In genomic region chr11:37026326-37026725, GRCh38 we compare ENCODE assay signal across 17 cellular contexts.
A peak's percentile ranks its signal among the peaks of the same experiment; 100 is the strongest.
DNase-seq lines count a peak whose midpoint lies in the region; ATAC-seq and TF ChIP-seq lines count a peak whose summit lies in the region.
"Had no signal": no experiment of that assay in that cellular context is flagged by ENCODE, and none has a peak within 500 bp of the region (broad histone marks: within the 10 kb centered on the region; RNA-seq: fewer than 3 reads in every experiment).

No MANE protein-coding gene starts in this region.

- H3K4me1 Mint-ChIP-seq in type B pancreatic cell (ENCODE audit: unreplicated experiment), result peaks cover 6% of the 10 kb centered on the region
- no peaks in the 10 kb centered on the region for H3K4me1 Mint-ChIP-seq in activated CD4-positive, alpha-beta memory T cell treated with anti-CD3 and anti-CD28 coated beads, Interleukin-2, amount 10 ng/mL, durations not matched to agents 7 days and 5 days
- H3K4me1 Mint-ChIP-seq: CD4-positive, CD25-positive, alpha-beta regulatory T cell; CD8-positive, alpha-beta memory T cell had no signal

- H3K9me3 Mint-ChIP-seq in type B pancreatic cell, result no peaks in the 10 kb centered on the region
- peaks cover 3% of the 10 kb centered on the region for H3K9me3 Mint-ChIP-seq in activated CD4-positive, alpha-beta memory T cell treated with anti-CD3 and anti-CD28 coated beads, Interleukin-2, amount 10 ng/mL, durations not matched to agents 7 days and 5 days

- DNase-seq in NT2/D1 (ENCODE audit: low read depth, low spot score) (peak; percentile 18), islet precursor cell (peak; percentile 87), type B pancreatic cell (ENCODE audit: extremely low spot score, unreplicated experiment) (no peak), DMS 273 (lab: John Stamatoyannopoulos, UW; ENCODE audit: unreplicated experiment) (no peak)
- DNase-seq in activated CD4-positive, alpha-beta memory T cell treated with anti-CD3 and anti-CD28 coated beads, Interleukin-2, amount 10 ng/mL, durations not matched to agents 7 days and 5 days, result no peak
- DNase-seq: ACHN; BE2C; C1 segment of cervical spinal cord; CD4-positive, CD25-positive, alpha-beta regulatory T cell; CD8-positive, alpha-beta memory T cell; COR-L47; GDM1; H7; IMR-90 had no signal

- no peak for ATAC-seq in HG03135 (IDR thresholded peaks at IDR 0.05; ENCODE audit: unreplicated experiment)
- ATAC-seq: GM23338, K562 had no signal

- no peaks in the 10 kb centered on the region for H3K4me1 ChIP-seq in NT2/D1 (ENCODE audit: insufficient read depth, insufficient read length)
- H3K4me1 ChIP-seq: BE2C had no signal

- no peak overlapping the region for H3K27ac Mint-ChIP-seq in type B pancreatic cell
- H3K27ac Mint-ChIP-seq in activated CD4-positive, alpha-beta memory T cell treated with anti-CD3 and anti-CD28 coated beads, Interleukin-2, amount 10 ng/mL, durations not matched to agents 7 days and 5 days, result no peak overlapping the region
- H3K27ac Mint-ChIP-seq: CD4-positive, CD25-positive, alpha-beta regulatory T cell; GM23338 had no signal

- no peaks in the 10 kb centered on the region for H3K27me3 ChIP-seq in NT2/D1 (ENCODE audit: insufficient read depth, insufficient read length)
- H3K27me3 ChIP-seq: BE2C had no signal

- no peak overlapping the region for H3K9ac ChIP-seq in NT2/D1 (ENCODE audit: insufficient read length, low read depth)

- no peaks in the 10 kb centered on the region for H3K9me3 ChIP-seq in NT2/D1 (ENCODE audit: insufficient read depth, low read length)
- H3K9me3 ChIP-seq: BE2C had no signal

- CTCF ChIA-PET in activated CD4-positive, alpha-beta memory T cell treated with anti-CD3 and anti-CD28 coated beads, Interleukin-2, amount 10 ng/mL, durations not matched to agents 7 days and 5 days (lab: Charles Lee), result no interaction called here

- no peaks in the 10 kb centered on the region for H3K36me3 ChIP-seq in NT2/D1 (ENCODE audit: insufficient read depth, insufficient read length, low read length)
- H3K36me3 ChIP-seq: BE2C had no signal

- H3K4me3 ChIP-seq in NT2/D1 (ENCODE audit: insufficient read length, low read depth), result no peak overlapping the region
- H3K4me3 ChIP-seq: GM23338, K562 had no signal

- no peak for TF ChIP-seq CTCF in type B pancreatic cell (conservative IDR thresholded peaks at IDR 0.05)

- POLR2A ChIA-PET in activated CD4-positive, alpha-beta memory T cell treated with anti-CD3 and anti-CD28 coated beads, Interleukin-2, amount 10 ng/mL, durations not matched to agents 7 days and 5 days (lab: Charles Lee), result no interaction called here

- H3K36me3 Mint-ChIP-seq in type B pancreatic cell, result no peaks in the 10 kb centered on the region
- no peaks in the 10 kb centered on the region for H3K36me3 Mint-ChIP-seq in activated CD4-positive, alpha-beta memory T cell treated with anti-CD3 and anti-CD28 coated beads, Interleukin-2, amount 10 ng/mL, durations not matched to agents 7 days and 5 days (ENCODE audit: low read depth)
- H3K36me3 Mint-ChIP-seq: CD4-positive, CD25-positive, alpha-beta regulatory T cell; CD8-positive, alpha-beta memory T cell had no signal

- peak overlapping the region; percentile 53 for H3K4me3 Mint-ChIP-seq in type B pancreatic cell
- no peak overlapping the region for H3K4me3 Mint-ChIP-seq in activated CD4-positive, alpha-beta memory T cell treated with anti-CD3 and anti-CD28 coated beads, Interleukin-2, amount 10 ng/mL, durations not matched to agents 7 days and 5 days
- H3K4me3 Mint-ChIP-seq: CD4-positive, CD25-positive, alpha-beta regulatory T cell; CD8-positive, alpha-beta memory T cell; GM23338 had no signal

- H3K27me3 Mint-ChIP-seq in type B pancreatic cell, result no peaks in the 10 kb centered on the region
- H3K27me3 Mint-ChIP-seq in activated CD4-positive, alpha-beta memory T cell treated with anti-CD3 and anti-CD28 coated beads, Interleukin-2, amount 10 ng/mL, durations not matched to agents 7 days and 5 days, result no peaks in the 10 kb centered on the region
- H3K27me3 Mint-ChIP-seq: CD4-positive, CD25-positive, alpha-beta regulatory T cell; CD8-positive, alpha-beta memory T cell had no signal

Comparison
In these comparisons a context has a peak if more than half of its experiments do, and no peak if none do; other contexts are left out.
1. DNase-seq: peak in NT2/D1 (single experiment) and islet precursor cell (single experiment); none in type B pancreatic cell (single experiment), activated CD4-positive, alpha-beta memory T cell treated with anti-CD3 and anti-CD28 coated beads, Interleukin-2, amount 10 ng/mL, durations not matched to agents 7 days and 5 days (single experiment) and DMS 273 (single experiment).